In genomic region chr17:4499431-4500187, GRCh38 we compare ENCODE assay signal across 1 cellular context.
TF ChIP-seq lines count a peak whose summit lies in the region.

No MANE protein-coding gene starts in this region.

TF ChIP-seq in liver, 16 proteins besides CTCF, POLR2A, EP300 and RAD21 (continued from another document):
- no peak for TF ChIP-seq MAX (IDR thresholded peaks at IDR 0.05)
- TF ChIP-seq FOXA1 (IDR thresholded peaks at IDR 0.05) = no peak
- no peak for TF ChIP-seq SP1 (IDR thresholded peaks at IDR 0.05)
- no peak for TF ChIP-seq YY1 (IDR thresholded peaks at IDR 0.05)
- no peak for TF ChIP-seq TAF1 (conservative IDR thresholded peaks at IDR 0.05)
- no peak for TF ChIP-seq REST (IDR thresholded peaks at IDR 0.05)
- no peak for TF ChIP-seq NR2F2 (IDR thresholded peaks at IDR 0.05)
